In the genomic region with DNA sequence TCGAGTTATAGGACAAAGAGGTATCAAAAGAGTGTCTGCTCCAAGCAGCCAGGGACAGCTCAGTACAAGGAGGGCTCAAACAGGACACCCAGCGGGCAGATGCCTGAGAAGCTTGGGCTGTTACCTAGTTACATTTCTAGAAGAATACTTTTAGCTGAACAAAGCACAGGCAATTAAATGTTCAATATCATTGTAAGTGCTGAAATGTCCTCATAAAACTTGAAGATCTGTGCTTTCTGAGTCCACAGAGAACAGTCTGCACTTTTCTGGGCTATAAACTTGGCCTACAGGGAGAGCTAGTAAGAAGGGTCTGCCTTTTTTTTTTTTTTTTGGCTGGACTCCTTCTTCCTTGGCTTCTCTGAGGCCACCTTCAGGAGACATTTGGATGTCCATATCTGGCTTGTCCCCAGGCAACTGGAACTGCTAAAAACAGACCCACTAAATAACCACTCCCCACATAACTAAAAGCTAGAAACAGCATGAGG, we compare ENCODE assay signal across 1 cellular context.
TF ChIP-seq lines count a peak whose summit lies in the region.

No MANE protein-coding gene starts in this region.

TF ChIP-seq in GM23338, 12 proteins besides CTCF, POLR2A, EP300 and RAD21 (continued from another document):
- TF ChIP-seq, protein P1, sequence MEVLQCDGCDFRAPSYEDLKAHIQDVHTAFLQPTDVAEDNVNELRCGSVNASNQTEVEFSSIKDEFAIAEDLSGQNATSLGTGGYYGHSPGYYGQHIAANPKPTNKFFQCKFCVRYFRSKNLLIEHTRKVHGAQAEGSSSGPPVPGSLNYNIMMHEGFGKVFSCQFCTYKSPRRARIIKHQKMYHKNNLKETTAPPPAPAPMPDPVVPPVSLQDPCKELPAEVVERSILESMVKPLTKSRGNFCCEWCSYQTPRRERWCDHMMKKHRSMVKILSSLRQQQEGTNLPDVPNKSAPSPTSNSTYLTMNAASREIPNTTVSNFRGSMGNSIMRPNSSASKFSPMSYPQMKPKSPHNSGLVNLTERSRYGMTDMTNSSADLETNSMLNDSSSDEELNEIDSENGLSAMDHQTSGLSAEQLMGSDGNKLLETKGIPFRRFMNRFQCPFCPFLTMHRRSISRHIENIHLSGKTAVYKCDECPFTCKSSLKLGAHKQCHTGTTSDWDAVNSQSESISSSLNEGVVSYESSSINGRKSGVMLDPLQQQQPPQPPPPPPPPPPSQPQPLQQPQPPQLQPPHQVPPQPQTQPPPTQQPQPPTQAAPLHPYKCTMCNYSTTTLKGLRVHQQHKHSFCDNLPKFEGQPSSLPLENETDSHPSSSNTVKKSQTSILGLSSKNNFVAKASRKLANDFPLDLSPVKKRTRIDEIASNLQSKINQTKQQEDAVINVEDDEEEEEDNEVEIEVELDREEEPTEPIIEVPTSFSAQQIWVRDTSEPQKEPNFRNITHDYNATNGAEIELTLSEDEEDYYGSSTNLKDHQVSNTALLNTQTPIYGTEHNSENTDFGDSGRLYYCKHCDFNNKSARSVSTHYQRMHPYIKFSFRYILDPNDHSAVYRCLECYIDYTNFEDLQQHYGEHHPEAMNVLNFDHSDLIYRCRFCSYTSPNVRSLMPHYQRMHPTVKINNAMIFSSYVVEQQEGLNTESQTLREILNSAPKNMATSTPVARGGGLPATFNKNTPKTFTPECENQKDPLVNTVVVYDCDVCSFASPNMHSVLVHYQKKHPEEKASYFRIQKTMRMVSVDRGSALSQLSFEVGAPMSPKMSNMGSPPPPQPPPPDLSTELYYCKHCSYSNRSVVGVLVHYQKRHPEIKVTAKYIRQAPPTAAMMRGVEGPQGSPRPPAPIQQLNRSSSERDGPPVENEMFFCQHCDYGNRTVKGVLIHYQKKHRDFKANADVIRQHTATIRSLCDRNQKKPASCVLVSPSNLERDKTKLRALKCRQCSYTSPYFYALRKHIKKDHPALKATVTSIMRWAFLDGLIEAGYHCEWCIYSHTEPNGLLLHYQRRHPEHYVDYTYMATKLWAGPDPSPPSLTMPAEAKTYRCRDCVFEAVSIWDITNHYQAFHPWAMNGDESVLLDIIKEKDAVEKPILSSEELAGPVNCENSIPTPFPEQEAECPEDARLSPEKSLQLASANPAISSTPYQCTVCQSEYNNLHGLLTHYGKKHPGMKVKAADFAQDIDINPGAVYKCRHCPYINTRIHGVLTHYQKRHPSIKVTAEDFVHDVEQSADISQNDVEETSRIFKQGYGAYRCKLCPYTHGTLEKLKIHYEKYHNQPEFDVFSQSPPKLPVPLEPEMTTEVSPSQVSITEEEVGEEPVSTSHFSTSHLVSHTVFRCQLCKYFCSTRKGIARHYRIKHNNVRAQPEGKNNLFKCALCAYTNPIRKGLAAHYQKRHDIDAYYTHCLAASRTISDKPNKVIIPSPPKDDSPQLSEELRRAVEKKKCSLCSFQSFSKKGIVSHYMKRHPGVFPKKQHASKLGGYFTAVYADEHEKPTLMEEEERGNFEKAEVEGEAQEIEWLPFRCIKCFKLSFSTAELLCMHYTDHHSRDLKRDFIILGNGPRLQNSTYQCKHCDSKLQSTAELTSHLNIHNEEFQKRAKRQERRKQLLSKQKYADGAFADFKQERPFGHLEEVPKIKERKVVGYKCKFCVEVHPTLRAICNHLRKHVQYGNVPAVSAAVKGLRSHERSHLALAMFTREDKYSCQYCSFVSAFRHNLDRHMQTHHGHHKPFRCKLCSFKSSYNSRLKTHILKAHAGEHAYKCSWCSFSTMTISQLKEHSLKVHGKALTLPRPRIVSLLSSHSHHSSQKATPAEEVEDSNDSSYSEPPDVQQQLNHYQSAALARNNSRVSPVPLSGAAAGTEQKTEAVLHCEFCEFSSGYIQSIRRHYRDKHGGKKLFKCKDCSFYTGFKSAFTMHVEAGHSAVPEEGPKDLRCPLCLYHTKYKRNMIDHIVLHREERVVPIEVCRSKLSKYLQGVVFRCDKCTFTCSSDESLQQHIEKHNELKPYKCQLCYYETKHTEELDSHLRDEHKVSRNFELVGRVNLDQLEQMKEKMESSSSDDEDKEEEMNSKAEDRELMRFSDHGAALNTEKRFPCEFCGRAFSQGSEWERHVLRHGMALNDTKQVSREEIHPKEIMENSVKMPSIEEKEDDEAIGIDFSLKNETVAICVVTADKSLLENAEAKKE (CRISPR knock-in tag; IDR thresholded peaks at IDR 0.05) = no peak
- TF ChIP-seq POLR2AphosphoS5 (IDR thresholded peaks at IDR 0.05; ENCODE audit: low read depth) = no peak
- TF ChIP-seq EZH2 (IDR thresholded peaks at IDR 0.05; ENCODE audit: low read depth, unreplicated experiment) = no peak
- TF ChIP-seq EZH2phosphoT487 (IDR thresholded peaks at IDR 0.05; ENCODE audit: unreplicated experiment) = no peak
- TF ChIP-seq, protein P2, sequence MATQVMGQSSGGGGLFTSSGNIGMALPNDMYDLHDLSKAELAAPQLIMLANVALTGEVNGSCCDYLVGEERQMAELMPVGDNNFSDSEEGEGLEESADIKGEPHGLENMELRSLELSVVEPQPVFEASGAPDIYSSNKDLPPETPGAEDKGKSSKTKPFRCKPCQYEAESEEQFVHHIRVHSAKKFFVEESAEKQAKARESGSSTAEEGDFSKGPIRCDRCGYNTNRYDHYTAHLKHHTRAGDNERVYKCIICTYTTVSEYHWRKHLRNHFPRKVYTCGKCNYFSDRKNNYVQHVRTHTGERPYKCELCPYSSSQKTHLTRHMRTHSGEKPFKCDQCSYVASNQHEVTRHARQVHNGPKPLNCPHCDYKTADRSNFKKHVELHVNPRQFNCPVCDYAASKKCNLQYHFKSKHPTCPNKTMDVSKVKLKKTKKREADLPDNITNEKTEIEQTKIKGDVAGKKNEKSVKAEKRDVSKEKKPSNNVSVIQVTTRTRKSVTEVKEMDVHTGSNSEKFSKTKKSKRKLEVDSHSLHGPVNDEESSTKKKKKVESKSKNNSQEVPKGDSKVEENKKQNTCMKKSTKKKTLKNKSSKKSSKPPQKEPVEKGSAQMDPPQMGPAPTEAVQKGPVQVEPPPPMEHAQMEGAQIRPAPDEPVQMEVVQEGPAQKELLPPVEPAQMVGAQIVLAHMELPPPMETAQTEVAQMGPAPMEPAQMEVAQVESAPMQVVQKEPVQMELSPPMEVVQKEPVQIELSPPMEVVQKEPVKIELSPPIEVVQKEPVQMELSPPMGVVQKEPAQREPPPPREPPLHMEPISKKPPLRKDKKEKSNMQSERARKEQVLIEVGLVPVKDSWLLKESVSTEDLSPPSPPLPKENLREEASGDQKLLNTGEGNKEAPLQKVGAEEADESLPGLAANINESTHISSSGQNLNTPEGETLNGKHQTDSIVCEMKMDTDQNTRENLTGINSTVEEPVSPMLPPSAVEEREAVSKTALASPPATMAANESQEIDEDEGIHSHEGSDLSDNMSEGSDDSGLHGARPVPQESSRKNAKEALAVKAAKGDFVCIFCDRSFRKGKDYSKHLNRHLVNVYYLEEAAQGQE (IDR thresholded peaks at IDR 0.05; ENCODE audit: unreplicated experiment) = no peak
- TF ChIP-seq ZNF331 (CRISPR knock-in tag; IDR thresholded peaks at IDR 0.05; ENCODE audit: low read depth) = no peak
- no peak for TF ChIP-seq ZNF114 (CRISPR knock-in tag; IDR thresholded peaks at IDR 0.05)
- no peak for TF ChIP-seq CREB1 (CRISPR knock-in tag; IDR thresholded peaks at IDR 0.05; ENCODE audit: low read depth)
TF ChIP-seq in GM23338: peak in this region for 0.
